12 cellular contexts compared by ENCODE assay signal in the genomic region with DNA sequence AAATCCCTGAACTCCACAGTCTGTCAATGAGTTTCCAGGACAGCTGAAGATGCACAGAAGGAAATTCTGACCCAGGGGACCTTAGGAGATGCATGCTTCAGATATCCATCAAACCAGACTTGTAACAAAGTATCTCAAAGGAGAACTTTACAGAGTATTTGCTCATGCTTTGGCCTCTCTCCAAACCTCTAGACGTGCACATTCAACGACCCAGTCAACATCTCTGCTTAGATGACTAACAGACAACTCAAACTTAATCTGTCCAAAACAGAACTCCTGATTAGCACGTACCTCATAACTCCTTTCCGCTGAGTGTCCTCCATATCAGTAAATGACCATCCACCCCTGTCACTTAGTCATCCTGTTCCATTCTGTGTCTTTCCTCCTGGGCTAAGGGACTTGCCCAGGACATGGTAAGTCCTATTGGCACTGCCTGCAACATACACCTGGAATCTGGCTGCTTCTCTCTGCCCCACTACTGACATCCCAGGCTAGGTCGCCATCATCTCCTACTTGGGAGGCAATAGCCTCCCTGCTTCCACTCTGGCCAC.
A peak's percentile ranks its signal among the peaks of the same experiment; 100 is the strongest.
DNase-seq lines count a peak whose midpoint lies in the region; ATAC-seq, FAIRE-seq and TF ChIP-seq lines count a peak whose summit lies in the region.
"Had no signal": no experiment of that assay in that cellular context is flagged by ENCODE, and none has a peak within 500 bp of the region (broad histone marks: within the 10 kb centered on the region; RNA-seq: fewer than 3 reads in every experiment).

No MANE protein-coding gene starts in this region.

- H3K9ac ChIP-seq in keratinocyte (ENCODE audit: control insufficient read depth, extremely low read depth, insufficient read depth, low read length) (no peak overlapping the region), colonic mucosa (ENCODE audit: low read depth in 2 of 2, low read length in 2 of 2) (no peak overlapping the region)

- intact Hi-C loops in colonic mucosa (cut with DNase I) (no loop called here), dorsolateral prefrontal cortex (cut with DNase I) (no loop called here)

- peak; percentile 80 for DNase-seq in AG09309 (ENCODE audit: low read depth)
- DNase-seq in HS-27A (ENCODE audit: low read depth): peak; percentile 51
- DNase-seq in astrocyte of the hippocampus (ENCODE audit: low read depth, low spot score): peak; percentile 78
- peak; percentile 19 for DNase-seq in keratinocyte (ENCODE audit: low read depth, low spot score)
- DNase-seq in colonic mucosa: no peak
- no peak for DNase-seq in NCI-H2081 treated with DMSO at 0.1 percent for 48 hours (lab: John Stamatoyannopoulos, UW)
- no peak for DNase-seq in dorsolateral prefrontal cortex
- DNase-seq: DMS53; NCI-H1436; SHP77 treated with DMSO at 0.1 percent for 48 hours; stimulated activated CD4-positive, alpha-beta T cell treated with anti-CD3 and anti-CD28 coated beads, Interleukin-12 subunit alpha, Interleukin-12 subunit beta, amount 100 ng/mL, for 4 hours had no signal

- no peaks in the 10 kb centered on the region for H3K9me1 ChIP-seq in keratinocyte (ENCODE audit: control insufficient read depth, extremely low read depth, insufficient read depth, low read length)

- H3K27ac ChIP-seq in keratinocyte (ENCODE audit: control insufficient read depth, insufficient read depth, low read length) (peak overlapping the region; percentile 28), colonic mucosa (no peak overlapping the region), dorsolateral prefrontal cortex (no peak overlapping the region)

- H3K9me3 ChIP-seq in keratinocyte (ENCODE audit: control insufficient read depth, low read depth, low read length): no peaks in the 10 kb centered on the region
- H3K9me3 ChIP-seq in colonic mucosa: no peaks in the 10 kb centered on the region

- H3K4me1 ChIP-seq in keratinocyte (ENCODE audit: control insufficient read depth, extremely low read depth, insufficient read depth, low read length): peaks cover 11% of the 10 kb centered on the region
- H3K4me1 ChIP-seq in colonic mucosa: no peaks in the 10 kb centered on the region

- H3K36me3 ChIP-seq in keratinocyte (ENCODE audit: control insufficient read depth in 2 of 2, extremely low read depth in 1 of 2, insufficient read depth in 2 of 2, low read length in 2 of 2): no peaks in the 10 kb centered on the region
- no peaks in the 10 kb centered on the region for H3K36me3 ChIP-seq in colonic mucosa

- ATAC-seq in GM21786 (IDR thresholded peaks at IDR 0.05; ENCODE audit: unreplicated experiment): no peak

- TF ChIP-seq CTCF in AG09309 (IDR thresholded peaks at IDR 0.05; ENCODE audit: control insufficient read depth, insufficient read depth, low read depth, low read length, missing control alignments) (no peak), keratinocyte (optimal IDR thresholded peaks at IDR 0.05 in 1 of 3, IDR thresholded peaks at IDR 0.05 in 1 of 3, conservative IDR thresholded peaks at IDR 0.05 in 1 of 3; ENCODE audit: extremely low read depth in 1 of 3, insufficient read depth in 2 of 3, low read length in 3 of 3) (no peak), colonic mucosa (IDR thresholded peaks at IDR 0.05) (no peak), dorsolateral prefrontal cortex (IDR thresholded peaks at IDR 0.05 in 54 of 56, conservative IDR thresholded peaks at IDR 0.05 in 2 of 56; ENCODE audit: low read depth in 1 of 56, partially characterized antibody in 56 of 56) (no peak)

- no peak overlapping the region for H3K4me3 ChIP-seq in AG09309 (ENCODE audit: control insufficient read depth, low read depth, low read length)
- no peak overlapping the region for H3K4me3 ChIP-seq in keratinocyte (ENCODE audit: control insufficient read depth in 2 of 3, extremely low read depth in 1 of 3, insufficient read depth in 2 of 3, low read depth in 1 of 3, low read length in 3 of 3)
- no peak overlapping the region for H3K4me3 ChIP-seq in colonic mucosa
- H3K4me3 ChIP-seq in dorsolateral prefrontal cortex: no peak overlapping the region

- dilution Hi-C loops in keratinocyte (cut with MboI; ENCODE audit: extremely low pct_ligation_motif_present, low sequenced_read_pairs): no loop called here

- no peak overlapping the region for H3K4me2 ChIP-seq in keratinocyte (ENCODE audit: control insufficient read depth, extremely low read depth, insufficient read depth, low read depth, low read length)

- H4K20me1 ChIP-seq in keratinocyte (ENCODE audit: control insufficient read depth, extremely low read depth, insufficient read depth, low read length): no peaks in the 10 kb centered on the region

- no peaks in the 10 kb centered on the region for H3K27me3 ChIP-seq in keratinocyte (ENCODE audit: control insufficient read depth, extremely low read depth, insufficient read depth, low read length)
- H3K27me3 ChIP-seq in colonic mucosa: no peaks in the 10 kb centered on the region
- no peaks in the 10 kb centered on the region for H3K27me3 ChIP-seq in dorsolateral prefrontal cortex

- H3K79me2 ChIP-seq in keratinocyte (ENCODE audit: control insufficient read depth, insufficient read depth, low read length): no peaks in the 10 kb centered on the region

- FAIRE-seq in keratinocyte (lab: Jason Lieb, UNC): peak; percentile 91

- no peak overlapping the region for H2AFZ ChIP-seq in keratinocyte (ENCODE audit: control insufficient read depth, low read length)

Comparison
In these comparisons a context has a peak if more than half of its experiments do, and no peak if none do; other contexts are left out.
1. DNase-seq: peak in AG09309 (single experiment), HS-27A (single experiment), astrocyte of the hippocampus (single experiment) and keratinocyte (single experiment); none in colonic mucosa (single experiment), NCI-H2081 treated with DMSO at 0.1 percent for 48 hours (single experiment) and dorsolateral prefrontal cortex (0 of 10).